1 cellular context compared by ENCODE assay signal in the genomic region with DNA sequence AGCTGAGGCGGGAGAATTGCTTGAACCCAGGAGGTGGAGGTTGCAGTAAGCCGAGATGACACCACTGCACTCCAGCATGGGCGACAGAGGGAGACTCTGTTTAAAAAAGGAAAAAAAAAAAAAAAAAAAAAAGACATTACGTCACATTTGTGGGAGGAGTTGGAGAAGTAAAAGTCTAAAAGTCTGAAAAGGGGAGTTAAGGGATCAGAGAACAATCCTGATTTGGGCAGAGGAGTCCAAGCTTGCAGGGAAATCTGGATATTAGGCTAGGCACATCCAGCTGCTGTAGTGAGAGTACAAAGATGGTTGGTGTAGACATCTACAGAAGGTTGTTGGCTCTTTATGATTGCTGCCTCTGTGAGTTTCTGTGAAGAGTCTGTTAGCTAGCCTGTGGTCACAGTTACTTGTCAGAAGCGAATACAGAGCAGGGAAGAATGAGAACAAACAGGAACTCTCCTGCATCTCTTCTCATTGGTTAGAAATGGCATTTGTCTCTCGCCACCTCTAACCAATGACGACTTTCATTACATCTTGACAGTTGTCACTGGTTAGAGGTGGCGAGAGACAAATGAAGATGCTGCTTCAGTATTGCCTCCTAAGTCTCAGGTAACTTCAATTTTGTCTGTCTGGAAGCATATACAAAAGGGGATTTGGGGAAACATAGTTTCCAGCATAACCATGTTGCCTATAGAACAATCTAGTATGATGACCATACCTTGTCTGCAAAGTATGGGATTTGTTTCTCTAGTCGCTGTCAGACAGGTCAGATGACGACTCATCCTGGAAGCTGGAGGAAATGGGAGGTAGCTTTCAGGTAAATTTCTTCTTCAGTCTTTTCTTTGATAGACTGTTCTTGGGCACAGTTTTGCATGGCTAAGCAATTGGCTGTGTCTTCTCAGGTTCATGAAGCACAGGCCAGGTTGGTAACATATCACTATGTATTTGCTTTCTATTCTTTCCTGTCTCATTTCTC.
TF ChIP-seq lines count a peak whose summit lies in the region.

No MANE protein-coding gene starts in this region.

TF ChIP-seq in K562, 482 proteins besides CTCF, POLR2A, EP300 and RAD21:
- TF ChIP-seq, protein P1, sequence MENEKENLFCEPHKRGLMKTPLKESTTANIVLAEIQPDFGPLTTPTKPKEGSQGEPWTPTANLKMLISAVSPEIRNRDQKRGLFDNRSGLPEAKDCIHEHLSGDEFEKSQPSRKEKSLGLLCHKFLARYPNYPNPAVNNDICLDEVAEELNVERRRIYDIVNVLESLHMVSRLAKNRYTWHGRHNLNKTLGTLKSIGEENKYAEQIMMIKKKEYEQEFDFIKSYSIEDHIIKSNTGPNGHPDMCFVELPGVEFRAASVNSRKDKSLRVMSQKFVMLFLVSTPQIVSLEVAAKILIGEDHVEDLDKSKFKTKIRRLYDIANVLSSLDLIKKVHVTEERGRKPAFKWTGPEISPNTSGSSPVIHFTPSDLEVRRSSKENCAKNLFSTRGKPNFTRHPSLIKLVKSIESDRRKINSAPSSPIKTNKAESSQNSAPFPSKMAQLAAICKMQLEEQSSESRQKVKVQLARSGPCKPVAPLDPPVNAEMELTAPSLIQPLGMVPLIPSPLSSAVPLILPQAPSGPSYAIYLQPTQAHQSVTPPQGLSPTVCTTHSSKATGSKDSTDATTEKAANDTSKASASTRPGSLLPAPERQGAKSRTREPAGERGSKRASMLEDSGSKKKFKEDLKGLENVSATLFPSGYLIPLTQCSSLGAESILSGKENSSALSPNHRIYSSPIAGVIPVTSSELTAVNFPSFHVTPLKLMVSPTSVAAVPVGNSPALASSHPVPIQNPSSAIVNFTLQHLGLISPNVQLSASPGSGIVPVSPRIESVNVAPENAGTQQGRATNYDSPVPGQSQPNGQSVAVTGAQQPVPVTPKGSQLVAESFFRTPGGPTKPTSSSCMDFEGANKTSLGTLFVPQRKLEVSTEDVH (IDR thresholded peaks at IDR 0.05; ENCODE audit: low read depth, partially characterized antibody), result no peak
- TF ChIP-seq, protein P2, sequence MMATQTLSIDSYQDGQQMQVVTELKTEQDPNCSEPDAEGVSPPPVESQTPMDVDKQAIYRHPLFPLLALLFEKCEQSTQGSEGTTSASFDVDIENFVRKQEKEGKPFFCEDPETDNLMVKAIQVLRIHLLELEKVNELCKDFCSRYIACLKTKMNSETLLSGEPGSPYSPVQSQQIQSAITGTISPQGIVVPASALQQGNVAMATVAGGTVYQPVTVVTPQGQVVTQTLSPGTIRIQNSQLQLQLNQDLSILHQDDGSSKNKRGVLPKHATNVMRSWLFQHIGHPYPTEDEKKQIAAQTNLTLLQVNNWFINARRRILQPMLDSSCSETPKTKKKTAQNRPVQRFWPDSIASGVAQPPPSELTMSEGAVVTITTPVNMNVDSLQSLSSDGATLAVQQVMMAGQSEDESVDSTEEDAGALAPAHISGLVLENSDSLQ (IDR thresholded peaks at IDR 0.05), result peak; percentile 87
- TF ChIP-seq ATF7 (IDR thresholded peaks at IDR 0.05) (peak; percentile 63), FOXM1 (IDR thresholded peaks at IDR 0.05; ENCODE audit: low read depth) (no peak), FOXM1 (CRISPR knock-in tag; IDR thresholded peaks at IDR 0.05; ENCODE audit: low read depth) (no peak), ZNF282 (CRISPR knock-in tag; IDR thresholded peaks at IDR 0.05) (no peak), ZNF785 (CRISPR knock-in tag; IDR thresholded peaks at IDR 0.05) (no peak), MEIS2 (IDR thresholded peaks at IDR 0.05; ENCODE audit: partially characterized antibody) (peak; percentile 49), ZNF551 (CRISPR knock-in tag; IDR thresholded peaks at IDR 0.05) (no peak), ZNF384 (IDR thresholded peaks at IDR 0.05; ENCODE audit: low read depth, low read length) (peak; percentile 89), CBFA2T3 (IDR thresholded peaks at IDR 0.05) (no peak), ATF1 (CRISPR knock-in tag; IDR thresholded peaks at IDR 0.05) (no peak), ATF1 (tag; IDR thresholded peaks at IDR 0.05) (0 out of 2 replicates have a peak, but pooled peaks have one; percentile 12)
- TF ChIP-seq, protein P3, sequence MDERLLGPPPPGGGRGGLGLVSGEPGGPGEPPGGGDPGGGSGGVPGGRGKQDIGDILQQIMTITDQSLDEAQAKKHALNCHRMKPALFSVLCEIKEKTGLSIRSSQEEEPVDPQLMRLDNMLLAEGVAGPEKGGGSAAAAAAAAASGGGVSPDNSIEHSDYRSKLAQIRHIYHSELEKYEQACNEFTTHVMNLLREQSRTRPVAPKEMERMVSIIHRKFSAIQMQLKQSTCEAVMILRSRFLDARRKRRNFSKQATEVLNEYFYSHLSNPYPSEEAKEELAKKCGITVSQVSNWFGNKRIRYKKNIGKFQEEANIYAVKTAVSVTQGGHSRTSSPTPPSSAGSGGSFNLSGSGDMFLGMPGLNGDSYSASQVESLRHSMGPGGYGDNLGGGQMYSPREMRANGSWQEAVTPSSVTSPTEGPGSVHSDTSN (CRISPR knock-in tag; IDR thresholded peaks at IDR 0.05; ENCODE audit: low read depth), result no peak
- TF ChIP-seq, protein P3 (tag; conservative IDR thresholded peaks at IDR 0.05; ENCODE audit: low read depth), result peak; percentile 58
- TF ChIP-seq, protein P4, sequence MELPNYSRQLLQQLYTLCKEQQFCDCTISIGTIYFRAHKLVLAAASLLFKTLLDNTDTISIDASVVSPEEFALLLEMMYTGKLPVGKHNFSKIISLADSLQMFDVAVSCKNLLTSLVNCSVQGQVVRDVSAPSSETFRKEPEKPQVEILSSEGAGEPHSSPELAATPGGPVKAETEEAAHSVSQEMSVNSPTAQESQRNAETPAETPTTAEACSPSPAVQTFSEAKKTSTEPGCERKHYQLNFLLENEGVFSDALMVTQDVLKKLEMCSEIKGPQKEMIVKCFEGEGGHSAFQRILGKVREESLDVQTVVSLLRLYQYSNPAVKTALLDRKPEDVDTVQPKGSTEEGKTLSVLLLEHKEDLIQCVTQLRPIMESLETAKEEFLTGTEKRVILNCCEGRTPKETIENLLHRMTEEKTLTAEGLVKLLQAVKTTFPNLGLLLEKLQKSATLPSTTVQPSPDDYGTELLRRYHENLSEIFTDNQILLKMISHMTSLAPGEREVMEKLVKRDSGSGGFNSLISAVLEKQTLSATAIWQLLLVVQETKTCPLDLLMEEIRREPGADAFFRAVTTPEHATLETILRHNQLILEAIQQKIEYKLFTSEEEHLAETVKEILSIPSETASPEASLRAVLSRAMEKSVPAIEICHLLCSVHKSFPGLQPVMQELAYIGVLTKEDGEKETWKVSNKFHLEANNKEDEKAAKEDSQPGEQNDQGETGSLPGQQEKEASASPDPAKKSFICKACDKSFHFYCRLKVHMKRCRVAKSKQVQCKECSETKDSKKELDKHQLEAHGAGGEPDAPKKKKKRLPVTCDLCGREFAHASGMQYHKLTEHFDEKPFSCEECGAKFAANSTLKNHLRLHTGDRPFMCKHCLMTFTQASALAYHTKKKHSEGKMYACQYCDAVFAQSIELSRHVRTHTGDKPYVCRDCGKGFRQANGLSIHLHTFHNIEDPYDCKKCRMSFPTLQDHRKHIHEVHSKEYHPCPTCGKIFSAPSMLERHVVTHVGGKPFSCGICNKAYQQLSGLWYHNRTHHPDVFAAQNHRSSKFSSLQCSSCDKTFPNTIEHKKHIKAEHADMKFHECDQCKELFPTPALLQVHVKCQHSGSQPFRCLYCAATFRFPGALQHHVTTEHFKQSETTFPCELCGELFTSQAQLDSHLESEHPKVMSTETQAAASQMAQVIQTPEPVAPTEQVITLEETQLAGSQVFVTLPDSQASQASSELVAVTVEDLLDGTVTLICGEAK (IDR thresholded peaks at IDR 0.05), result peak; percentile 41; the same call in 1 of the 2 replicates
- TF ChIP-seq, protein P4 (CRISPR knock-in tag; IDR thresholded peaks at IDR 0.05), result no peak
- TF ChIP-seq, protein P5, sequence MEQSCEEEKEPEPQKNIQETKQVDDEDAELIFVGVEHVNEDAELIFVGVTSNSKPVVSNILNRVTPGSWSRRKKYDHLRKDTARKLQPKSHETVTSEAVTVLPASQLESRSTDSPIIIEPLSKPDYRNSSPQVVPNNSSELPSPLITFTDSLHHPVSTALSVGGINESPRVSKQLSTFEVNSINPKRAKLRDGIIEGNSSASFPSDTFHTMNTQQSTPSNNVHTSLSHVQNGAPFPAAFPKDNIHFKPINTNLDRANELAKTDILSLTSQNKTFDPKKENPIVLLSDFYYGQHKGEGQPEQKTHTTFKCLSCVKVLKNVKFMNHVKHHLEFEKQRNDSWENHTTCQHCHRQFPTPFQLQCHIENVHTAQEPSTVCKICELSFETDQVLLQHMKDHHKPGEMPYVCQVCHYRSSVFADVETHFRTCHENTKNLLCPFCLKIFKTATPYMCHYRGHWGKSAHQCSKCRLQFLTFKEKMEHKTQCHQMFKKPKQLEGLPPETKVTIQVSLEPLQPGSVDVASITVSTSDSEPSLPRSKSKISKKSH (CRISPR knock-in tag; IDR thresholded peaks at IDR 0.05), result no peak
